ENCODE assay signal across 11 cellular contexts in the genomic region with DNA sequence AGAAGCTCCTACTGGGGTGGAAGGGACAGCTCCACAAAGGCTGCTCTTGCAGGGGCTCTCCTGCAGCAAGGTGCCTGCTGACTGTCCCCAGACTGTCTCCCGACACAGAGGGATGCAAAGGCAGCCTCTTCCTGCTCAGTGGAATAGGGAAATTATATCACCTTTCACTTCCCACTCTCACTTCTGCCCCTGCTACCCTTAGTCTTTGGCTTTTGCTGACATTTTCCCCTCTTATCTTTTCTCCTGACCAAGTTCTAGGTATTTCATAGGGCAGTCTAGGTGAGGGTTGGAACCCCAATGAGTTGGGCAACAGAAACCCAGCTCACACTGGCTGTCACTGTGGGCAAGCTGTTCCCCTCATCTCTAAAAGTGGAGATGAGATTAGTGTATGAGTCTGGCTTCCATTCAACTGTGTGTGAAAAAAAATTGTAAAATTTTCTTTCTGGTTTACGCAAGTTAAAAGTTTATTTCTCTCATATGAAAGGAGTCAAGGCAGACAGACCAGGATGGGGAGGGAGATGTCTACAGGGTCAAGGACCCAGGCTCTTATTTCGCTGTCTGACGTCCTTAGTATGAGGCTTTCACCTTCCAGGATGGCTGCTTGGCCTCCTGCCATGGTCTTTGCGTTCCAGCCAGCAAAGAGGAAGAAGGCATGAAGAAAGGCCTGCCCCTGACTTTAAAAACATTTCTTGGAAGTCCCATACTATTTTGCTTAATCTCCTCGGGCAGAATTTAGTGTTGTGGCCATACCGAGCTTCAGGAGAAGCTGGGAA. TPM values are rescaled to one million over a fixed set of nuclear protein-coding genes. Genes with fewer than 3 reads are reported as not detected.
DNase-seq lines count a peak whose midpoint lies in the region; ATAC-seq, FAIRE-seq and TF ChIP-seq lines count a peak whose summit lies in the region.
"Had no signal": no experiment of that assay in that cellular context is flagged by ENCODE, and none has a peak within 500 bp of the region (broad histone marks: within the 10 kb centered on the region; RNA-seq: fewer than 3 reads in every experiment).

No MANE protein-coding gene starts in this region.

- H3K4me3 ChIP-seq in astrocyte of the spinal cord (ENCODE audit: low read depth, low read length) = no peak overlapping the region
- H3K4me3 ChIP-seq in HepG2 (replicated peaks in 1 of 3; ENCODE audit: insufficient read depth in 1 of 3, low read depth in 2 of 3, low read length in 3 of 3) = no peak overlapping the region
- H3K4me3 ChIP-seq in transverse colon = no peak overlapping the region
- H3K4me3 ChIP-seq: BLaER1, dorsolateral prefrontal cortex had no signal

- H3K4me2 ChIP-seq in HepG2 (ENCODE audit: low read depth, low read length) = no peak overlapping the region
- H3K4me2 ChIP-seq: BLaER1 had no signal

- intact Hi-C loops in HepG2 (cut with micrococcal nuclease; ENCODE audit: unreplicated experiment) (loop anchor here (10.0 kb wide), 1 partner anchor 75 kb away; no protein-coding TSS in a partner anchor), transverse colon (cut with DNase I; ENCODE audit: low total_unique reads) (no loop called here)

- H2AFZ ChIP-seq in HepG2 (ENCODE audit: low read length) = no peak overlapping the region

- H3K36me3 ChIP-seq in HepG2 (replicated peaks in 1 of 2; ENCODE audit: control insufficient read depth in 1 of 2, insufficient read depth in 2 of 2, low read length in 2 of 2) = peaks cover 0 to 8% of the 10 kb centered on the region in 2 experiments; a peak in 1 of 5 replicates
- peaks cover 0 to 12% (median 5%) of the 10 kb centered on the region in 4 donors for H3K36me3 ChIP-seq in transverse colon

- TF ChIP-seq CTCF in astrocyte of the spinal cord (IDR thresholded peaks at IDR 0.05; ENCODE audit: low read depth, low read length) (no peak), HepG2 (CRISPR knock-in tag; IDR thresholded peaks at IDR 0.05) (no peak), transverse colon (IDR thresholded peaks at IDR 0.05) (no peak)

- WGBS in HepG2 (ENCODE audit: low lambda C conversion rate) = 72% methylated on average over 6 of the region's 7 CpGs
- WGBS in transverse colon (ENCODE audit: low coverage in 1 of 2), 2 donors = 33 to 42% methylated on average over 6 to 7 of the region's 7 CpGs

- no peaks in the 10 kb centered on the region for H4K20me1 ChIP-seq in HepG2 (ENCODE audit: insufficient read depth, low read length)
- H4K20me1 ChIP-seq: BLaER1 had no signal

- H3K27me3 ChIP-seq in HepG2 (ENCODE audit: control insufficient read depth in 1 of 2, insufficient read depth in 2 of 2, low read length in 2 of 2) (no peaks in the 10 kb centered on the region; a peak in 1 of 5 replicates), transverse colon (no peaks in the 10 kb centered on the region)
- H3K27me3 ChIP-seq: BLaER1, dorsolateral prefrontal cortex had no signal

- H3K9me3 ChIP-seq in HepG2 (ENCODE audit: low read length) = no peaks in the 10 kb centered on the region
- H3K9me3 ChIP-seq in transverse colon = no peaks in the 10 kb centered on the region
- H3K9me3 ChIP-seq: BLaER1 had no signal

- H3K4me1 Mint-ChIP-seq in activated T-cell treated with anti-CD3 and anti-CD28 coated beads, Interleukin-2, amount 50 U/mL, for 24 hours (ENCODE audit: low read depth) = peaks cover 4% of the 10 kb centered on the region

- H3K27ac ChIP-seq in HepG2 (ENCODE audit: extremely low read length, insufficient read depth, low read length) (no peak overlapping the region), transverse colon (peak overlapping the region; percentile 23 to 51 (median 44))
- H3K27ac ChIP-seq: BLaER1, RWPE1 had no signal

- in situ Hi-C loops in astrocyte of the spinal cord (cut with HindIII; ENCODE audit: low sequenced_read_pairs) (no loop called here), HepG2 (cut with HindIII; ENCODE audit: extremely low pct_ligation_motif_present, low pct_unique_long_range_greater_than_20kb) (no loop called here), transverse colon (cut with MboI; ENCODE audit: low pct_ligation_motif_present in 1 of 4, low pct_unique_long_range_greater_than_20kb in 1 of 4, low sequenced_read_pairs in 3 of 4) (no loop called here)

- H3K79me2 ChIP-seq in HepG2 (ENCODE audit: insufficient read depth, low read length) = no peaks in the 10 kb centered on the region

- TF ChIP-seq EP300 in HepG2 (IDR thresholded peaks at IDR 0.05; ENCODE audit: low read depth in 2 of 2, low read length in 2 of 2) (no peak), HepG2 (CRISPR knock-in tag; IDR thresholded peaks at IDR 0.05; ENCODE audit: borderline replicate concordance) (no peak), transverse colon (IDR thresholded peaks at IDR 0.05; ENCODE audit: low read depth) (no peak)

- no peak for FAIRE-seq in HepG2 (lab: Jason Lieb, UNC)

- H3K9ac ChIP-seq in HepG2 (ENCODE audit: insufficient read depth, low read depth, low read length) = no peak overlapping the region
- H3K9ac ChIP-seq: BLaER1 had no signal

- H3K4me1 ChIP-seq in HepG2 (ENCODE audit: insufficient read depth, low read length) (peaks cover 87% of the 10 kb centered on the region), transverse colon (peaks cover 0 to 23% (median 10%) of the 10 kb centered on the region in 4 donors)
- H3K4me1 ChIP-seq: BLaER1 had no signal

- H3K9me3 Mint-ChIP-seq in activated T-cell treated with anti-CD3 and anti-CD28 coated beads, Interleukin-2, amount 50 U/mL, for 24 hours = no peaks in the 10 kb centered on the region

- no peak for TF ChIP-seq RAD21 in HepG2 (CRISPR knock-in tag; IDR thresholded peaks at IDR 0.05)

- CTCF ChIA-PET in HepG2 (lab: Yijun Ruan, JAX; ENCODE audit: low intra/inter-chr PET ratio, low total read pairs) = no interaction called here

- no peak overlapping the region for H3K4me3 Mint-ChIP-seq in activated T-cell treated with anti-CD3 and anti-CD28 coated beads, Interleukin-2, amount 50 U/mL, for 24 hours

- DNase-seq in activated T-cell treated with anti-CD3 and anti-CD28 coated beads, Interleukin-2, amount 50 U/mL, for 24 hours = no peak
- no peak for DNase-seq in activated T-cell treated with anti-CD3 and anti-CD28 coated beads for 4 hours
- peak; percentile 93 for DNase-seq in astrocyte of the spinal cord (ENCODE audit: low read depth, low spot score)
- DNase-seq in HepG2 (ENCODE audit: low spot score) = no peak
- peak; percentile 68 for DNase-seq in transverse colon
- DNase-seq in SHP77 (lab: John Stamatoyannopoulos, UW) = no peak
- no peak for DNase-seq in activated effector memory CD4-positive, alpha-beta T cell treated with anti-CD3 and anti-CD28 coated beads, Interleukin-2, amount 50 U/mL, for 16 hours
- no peak for DNase-seq in NCI-H128 (lab: John Stamatoyannopoulos, UW; ENCODE audit: unreplicated experiment)

- ATAC-seq in HepG2 = no peak

- no peak for TF ChIP-seq POLR2A in HepG2 (IDR thresholded peaks at IDR 0.05; ENCODE audit: insufficient read depth in 1 of 2, low read depth in 2 of 2, low read length in 2 of 2)
- no peak for TF ChIP-seq POLR2A in transverse colon (IDR thresholded peaks at IDR 0.05)

- H3K36me3 Mint-ChIP-seq in activated T-cell treated with anti-CD3 and anti-CD28 coated beads, Interleukin-2, amount 50 U/mL, for 24 hours (ENCODE audit: low read depth) = peaks cover 37% of the 10 kb centered on the region

- no TSS peak for BruUV-seq in HepG2 (replicated peaks; lab: Mats Ljungman, UMichigan)

- H3K27ac Mint-ChIP-seq in activated T-cell treated with anti-CD3 and anti-CD28 coated beads, Interleukin-2, amount 50 U/mL, for 24 hours = peak overlapping the region; percentile 60

- H3K27me3 Mint-ChIP-seq in activated T-cell treated with anti-CD3 and anti-CD28 coated beads, Interleukin-2, amount 50 U/mL, for 24 hours = no peaks in the 10 kb centered on the region

- POLR2A ChIA-PET in HepG2 (lab: Yijun Ruan, JAX) = interaction anchor here (1.0 to 1.4 kb wide), 2 partner anchors 8 to 28 kb away, joined by 3 to 5 read pairs; a partner anchor contains a TSS

RNA-seq across cellular contexts. Expression of a gene that starts 7.5 kb away (rescaled TPM):
- total RNA-seq in HepG2 (2016; rRNA removed; fragmentation: Illumina TruSeq; extraction: Trizol) (15.4 and 20.0 TPM in 2 replicates), transverse colon (1 to 10 TPM; 2.6 to 5.7 (median 4.4) TPM)
- total RNA-seq in HepG2 (2016; cell fraction: cytosol; rRNA removed; fragmentation: Illumina TruSeq; extraction: Trizol; ENCODE audit: low read depth) = 6.6 TPM in 2 replicates
- 16.3 and 19.1 TPM in 2 replicates for total RNA-seq in HepG2 (2016; cell fraction: insoluble cytoplasmic fraction; rRNA removed; fragmentation: Illumina TruSeq; extraction: Trizol)
- total RNA-seq in HepG2 (2016; cell fraction: membrane; rRNA removed; fragmentation: Illumina TruSeq; extraction: Trizol) = 9.0 TPM in 2 replicates
- total RNA-seq in HepG2 (2016; cell fraction: nucleus; rRNA removed; fragmentation: Illumina TruSeq; extraction: Trizol) = 10.5 and 13.5 TPM in 2 replicates
- polyA plus RNA-seq in HepG2 (2011; rRNA removed) = 7.7 and 10.1 TPM in 2 replicates
- 6.0 and 7.8 TPM in 2 replicates for polyA plus RNA-seq in HepG2 (2011; cell fraction: cytosol; rRNA removed)
- 9.4 and 10.7 TPM in 2 replicates for polyA plus RNA-seq in HepG2 (2011; cell fraction: nucleus; rRNA removed)
- 7.5 and 8.7 TPM in 2 replicates for polyA plus RNA-seq in HepG2 (2012)
- polyA plus RNA-seq in HepG2 (2016; cell fraction: cytosol; fragmentation: Illumina TruSeq; extraction: Trizol; ENCODE audit: low read depth) = 2.9 and 3.1 TPM in 2 replicates
- 21.6 and 25.3 TPM in 2 replicates for polyA plus RNA-seq in HepG2 (2016; cell fraction: insoluble cytoplasmic fraction; fragmentation: Illumina TruSeq; extraction: Trizol; ENCODE audit: low read depth)
- polyA plus RNA-seq in HepG2 (2016; cell fraction: membrane; fragmentation: Illumina TruSeq; extraction: Trizol; ENCODE audit: low read depth) = 7.1 and 8.1 TPM in 2 replicates
- 13.4 and 18.9 TPM in 2 replicates for polyA plus RNA-seq in HepG2 (2016; cell fraction: nucleus; fragmentation: Illumina TruSeq; extraction: Trizol; ENCODE audit: insufficient read depth, low read depth)
- 28.6 and 205 TPM in 2 replicates for polyA minus RNA-seq in HepG2 (2011; rRNA and poly(A)+ RNA removed; ENCODE audit: low replicate concordance)
- polyA minus RNA-seq in HepG2 (2011; cell fraction: cytosol; rRNA and poly(A)+ RNA removed) = 9.8 and 12.9 TPM in 2 replicates
- polyA minus RNA-seq in HepG2 (2011; cell fraction: nucleus; rRNA and poly(A)+ RNA removed) = 16.5 and 21.5 TPM in 2 replicates

RNA-seq across cellular contexts. Expression of a gene that starts 50.0 kb away (rescaled TPM):
- total RNA-seq in HepG2 (2016; rRNA removed; fragmentation: Illumina TruSeq; extraction: Trizol) (100 and 121 TPM in 2 replicates), transverse colon (10 to 100 TPM; 23.2 to 59.5 (median 49.6) TPM)
- 22.9 and 29.1 TPM in 2 replicates for total RNA-seq in HepG2 (2016; cell fraction: cytosol; rRNA removed; fragmentation: Illumina TruSeq; extraction: Trizol; ENCODE audit: low read depth)
- 97.6 and 122 TPM in 2 replicates for total RNA-seq in HepG2 (2016; cell fraction: insoluble cytoplasmic fraction; rRNA removed; fragmentation: Illumina TruSeq; extraction: Trizol)
- 29.2 and 32.8 TPM in 2 replicates for total RNA-seq in HepG2 (2016; cell fraction: membrane; rRNA removed; fragmentation: Illumina TruSeq; extraction: Trizol)
- total RNA-seq in HepG2 (2016; cell fraction: nucleus; rRNA removed; fragmentation: Illumina TruSeq; extraction: Trizol) = 120 and 133 TPM in 2 replicates
- 85.0 and 98.7 TPM in 2 replicates for polyA plus RNA-seq in HepG2 (2011; rRNA removed)
- polyA plus RNA-seq in HepG2 (2011; cell fraction: cytosol; rRNA removed) = 45.2 and 52.1 TPM in 2 replicates
- 82.7 and 92.7 TPM in 2 replicates for polyA plus RNA-seq in HepG2 (2011; cell fraction: nucleus; rRNA removed)
- polyA plus RNA-seq in HepG2 (2012) = 91.8 and 96.5 TPM in 2 replicates
- 7.6 and 9.7 TPM in 2 replicates for polyA plus RNA-seq in HepG2 (2016; cell fraction: cytosol; fragmentation: Illumina TruSeq; extraction: Trizol; ENCODE audit: low read depth)
- 72.7 and 77.3 TPM in 2 replicates for polyA plus RNA-seq in HepG2 (2016; cell fraction: insoluble cytoplasmic fraction; fragmentation: Illumina TruSeq; extraction: Trizol; ENCODE audit: low read depth)
- 13.0 and 14.3 TPM in 2 replicates for polyA plus RNA-seq in HepG2 (2016; cell fraction: membrane; fragmentation: Illumina TruSeq; extraction: Trizol; ENCODE audit: low read depth)
- polyA plus RNA-seq in HepG2 (2016; cell fraction: nucleus; fragmentation: Illumina TruSeq; extraction: Trizol; ENCODE audit: insufficient read depth, low read depth) = 146 and 148 TPM in 2 replicates
- 232 and 371 TPM in 2 replicates for polyA minus RNA-seq in HepG2 (2011; rRNA and poly(A)+ RNA removed; ENCODE audit: low replicate concordance)
- 33.5 and 40.7 TPM in 2 replicates for polyA minus RNA-seq in HepG2 (2011; cell fraction: cytosol; rRNA and poly(A)+ RNA removed)
- polyA minus RNA-seq in HepG2 (2011; cell fraction: nucleus; rRNA and poly(A)+ RNA removed) = 216 and 227 TPM in 2 replicates

RNA-seq across cellular contexts. Expression of a gene that starts 50.6 kb away (rescaled TPM):
- 30.6 and 41.7 TPM in 2 replicates for total RNA-seq in HepG2 (2016; rRNA removed; fragmentation: Illumina TruSeq; extraction: Trizol)
- total RNA-seq in HepG2 (2016; cell fraction: cytosol; rRNA removed; fragmentation: Illumina TruSeq; extraction: Trizol; ENCODE audit: low read depth) = 4.5 and 4.8 TPM in 2 replicates
- 30.1 and 41.9 TPM in 2 replicates for total RNA-seq in HepG2 (2016; cell fraction: insoluble cytoplasmic fraction; rRNA removed; fragmentation: Illumina TruSeq; extraction: Trizol)
- 15.0 and 16.1 TPM in 2 replicates for total RNA-seq in HepG2 (2016; cell fraction: membrane; rRNA removed; fragmentation: Illumina TruSeq; extraction: Trizol)
- 43.0 and 47.6 TPM in 2 replicates for total RNA-seq in HepG2 (2016; cell fraction: nucleus; rRNA removed; fragmentation: Illumina TruSeq; extraction: Trizol)
- polyA plus RNA-seq in HepG2 (2011; rRNA removed) = 53.5 and 59.2 TPM in 2 replicates
- 39.3 and 51.6 TPM in 2 replicates for polyA plus RNA-seq in HepG2 (2011; cell fraction: cytosol; rRNA removed)
- 21.3 and 24.4 TPM in 2 replicates for polyA plus RNA-seq in HepG2 (2011; cell fraction: nucleus; rRNA removed)
- polyA plus RNA-seq in HepG2 (2012) = 27.8 and 30.5 TPM in 2 replicates
- polyA plus RNA-seq in HepG2 (2016; cell fraction: cytosol; fragmentation: Illumina TruSeq; extraction: Trizol; ENCODE audit: low read depth) = 2.1 and 2.7 TPM in 2 replicates
- 21.0 and 25.3 TPM in 2 replicates for polyA plus RNA-seq in HepG2 (2016; cell fraction: insoluble cytoplasmic fraction; fragmentation: Illumina TruSeq; extraction: Trizol; ENCODE audit: low read depth)
- 6.7 and 7.1 TPM in 2 replicates for polyA plus RNA-seq in HepG2 (2016; cell fraction: membrane; fragmentation: Illumina TruSeq; extraction: Trizol; ENCODE audit: low read depth)
- polyA plus RNA-seq in HepG2 (2016; cell fraction: nucleus; fragmentation: Illumina TruSeq; extraction: Trizol; ENCODE audit: insufficient read depth, low read depth) = 40.3 and 40.6 TPM in 2 replicates
- polyA minus RNA-seq in HepG2 (2011; rRNA and poly(A)+ RNA removed; ENCODE audit: low replicate concordance) = 47.6 and 205 TPM in 2 replicates
- 21.0 and 24.8 TPM in 2 replicates for polyA minus RNA-seq in HepG2 (2011; cell fraction: cytosol; rRNA and poly(A)+ RNA removed)
- 22.9 and 37.0 TPM in 2 replicates for polyA minus RNA-seq in HepG2 (2011; cell fraction: nucleus; rRNA and poly(A)+ RNA removed)
- total RNA-seq in transverse colon = 10 to 100 TPM in 3 of 4 donors, 1 to 10 TPM in 1; 4.5 to 24.3 (median 19.6) TPM

Comparison
In these comparisons a context has a peak if more than half of its experiments do, and no peak if none do; other contexts are left out.
1. DNase-seq: peak in astrocyte of the spinal cord (single experiment) and transverse colon (single experiment); none in activated T-cell treated with anti-CD3 and anti-CD28 coated beads, Interleukin-2, amount 50 U/mL, for 24 hours (single experiment), activated T-cell treated with anti-CD3 and anti-CD28 coated beads for 4 hours (single experiment), HepG2 (single experiment), SHP77 (0 of 2), activated effector memory CD4-positive, alpha-beta T cell treated with anti-CD3 and anti-CD28 coated beads, Interleukin-2, amount 50 U/mL, for 16 hours (single experiment) and NCI-H128 (single experiment).